In the genomic region with DNA sequence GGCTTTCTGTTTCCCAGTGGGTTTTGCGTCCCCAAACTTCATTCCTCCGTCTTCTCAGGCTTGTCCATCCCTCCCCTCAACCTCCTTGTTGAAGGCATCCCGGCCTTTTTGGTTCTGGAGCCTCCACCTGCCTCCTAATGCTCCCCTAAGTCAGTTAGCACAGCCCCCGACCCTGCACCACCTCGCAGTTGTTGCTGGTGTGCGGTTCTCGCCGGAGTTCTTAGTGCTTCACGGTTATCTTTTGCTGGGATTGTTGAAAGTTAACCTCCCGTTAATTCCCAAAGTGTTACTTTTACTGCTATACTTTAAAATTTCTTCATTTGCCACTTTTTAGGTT, we compare ENCODE assay signal across 9 cellular contexts. TPM values are rescaled to one million over a fixed set of nuclear protein-coding genes. Genes with fewer than 3 reads are reported as not detected.
DNase-seq lines count a peak whose midpoint lies in the region; ATAC-seq, FAIRE-seq and TF ChIP-seq lines count a peak whose summit lies in the region.
"Had no signal": no experiment of that assay in that cellular context is flagged by ENCODE, and none has a peak within 500 bp of the region (broad histone marks: within the 10 kb centered on the region; RNA-seq: fewer than 3 reads in every experiment).

No MANE protein-coding gene starts in this region.

- H3K9me3 ChIP-seq in liver (ENCODE audit: control insufficient read depth in 4 of 4, low read length in 3 of 4) (no peaks in the 10 kb centered on the region), tibial nerve (no peaks in the 10 kb centered on the region)

- H3K4me1 ChIP-seq in liver (ENCODE audit: control insufficient read depth in 4 of 4, insufficient read depth in 4 of 4, low read length in 3 of 4), result peaks cover 7 to 21% (median 12%) of the 10 kb centered on the region in 4 donors
- H3K4me1 ChIP-seq in tibial nerve, result peaks cover 0 to 34% (median 4%) of the 10 kb centered on the region in 4 donors

- H3K36me3 ChIP-seq in liver (ENCODE audit: control insufficient read depth in 4 of 4, insufficient read depth in 3 of 4, low read depth in 1 of 4, low read length in 3 of 4), result no peaks in the 10 kb centered on the region
- H3K36me3 ChIP-seq in tibial nerve, result no peaks in the 10 kb centered on the region

- no peak for TF ChIP-seq RAD21 in liver (IDR thresholded peaks at IDR 0.05)

- H3K4me1 Mint-ChIP-seq in activated T-cell treated with anti-CD3 and anti-CD28 coated beads, Interleukin-2, amount 50 U/mL, for 4 hours (ENCODE audit: low read depth), result peaks cover 43% of the 10 kb centered on the region

- H3K27ac ChIP-seq in liver (ENCODE audit: low read depth in 1 of 2, low read length in 2 of 2), result peak overlapping the region; percentile 76 to 88
- peak overlapping the region; percentile 62 to 89 (median 86) for H3K27ac ChIP-seq in tibial nerve

- H3K9ac ChIP-seq in liver (ENCODE audit: low read depth in 1 of 2, low read length in 2 of 2), result peak overlapping the region; percentile 75

- H3K27me3 Mint-ChIP-seq in activated T-cell treated with anti-CD3 and anti-CD28 coated beads, Interleukin-2, amount 50 U/mL, for 4 hours (ENCODE audit: low read depth), result no peaks in the 10 kb centered on the region

- TF ChIP-seq POLR2A in tibial nerve (IDR thresholded peaks at IDR 0.05), result no peak

- DNase-seq in activated T-cell treated with anti-CD3 and anti-CD28 coated beads, Interleukin-2, amount 50 U/mL, for 4 hours, result no peak
- DNase-seq in activated T-cell treated with anti-CD3 and anti-CD28 coated beads, Interleukin-2, amount 50 U/mL, for 1 hour, result no peak
- DNase-seq in astrocyte of the cerebellum (ENCODE audit: low read depth), result no peak
- no peak for DNase-seq in tibial nerve (ENCODE audit: low spot score in 2 of 2)
- no peak for DNase-seq in SKM-1 (lab: John Stamatoyannopoulos, UW; ENCODE audit: unreplicated experiment)
- no peak for DNase-seq in HTR-8/SVneo (ENCODE audit: insufficient read length, low spot score)

- H3K4me3 Mint-ChIP-seq in activated T-cell treated with anti-CD3 and anti-CD28 coated beads, Interleukin-2, amount 50 U/mL, for 4 hours, result peak overlapping the region; percentile 96

- ATAC-seq in activated T-cell treated with anti-CD3 and anti-CD28 coated beads, Interleukin-2, amount 50 U/mL, for 4 hours, result peak; percentile 7 to 19
- peak; percentile 14 for ATAC-seq in HG03342 (IDR thresholded peaks at IDR 0.05; ENCODE audit: unreplicated experiment)

- no peak for FAIRE-seq in HTR-8/SVneo (lab: Jason Lieb, UNC)
- FAIRE-seq: endometrium had no signal

- H3K36me3 Mint-ChIP-seq in activated T-cell treated with anti-CD3 and anti-CD28 coated beads, Interleukin-2, amount 50 U/mL, for 4 hours (ENCODE audit: insufficient read depth), result peaks cover 21% of the 10 kb centered on the region

- TF ChIP-seq EP300 in tibial nerve (IDR thresholded peaks at IDR 0.05), result no peak

- H3K27me3 ChIP-seq in liver (ENCODE audit: control insufficient read depth in 4 of 4, insufficient read depth in 4 of 4, low read length in 3 of 4) (peaks cover 0 to 1% (median 0%) of the 10 kb centered on the region in 4 donors), tibial nerve (no peaks in the 10 kb centered on the region)

- no peak for TF ChIP-seq CTCF in astrocyte of the cerebellum (IDR thresholded peaks at IDR 0.05; ENCODE audit: low read depth, low read length, missing control alignments)
- no peak for TF ChIP-seq CTCF in liver (IDR thresholded peaks at IDR 0.05; ENCODE audit: low read depth, low read length, missing input control)
- TF ChIP-seq CTCF in tibial nerve (IDR thresholded peaks at IDR 0.05), result no peak

- WGBS in liver, result 4% methylated on average over 10 of the region's 10 CpGs
- 3 to 4% methylated on average over 10 of the region's 10 CpGs for WGBS in tibial nerve, 2 donors

- in situ Hi-C loops in astrocyte of the cerebellum (cut with HindIII; ENCODE audit: low sequenced_read_pairs), result no loop called here

- H3K4me3 ChIP-seq in astrocyte of the cerebellum (ENCODE audit: low read depth, low read length), result peak overlapping the region; percentile 95
- peak overlapping the region; percentile 74 to 94 (median 82) for H3K4me3 ChIP-seq in liver (ENCODE audit: low read depth in 1 of 3, low read length in 3 of 3)
- H3K4me3 ChIP-seq in tibial nerve, result peak overlapping the region; percentile 70 to 96 (median 78)

- no peaks in the 10 kb centered on the region for H3K9me3 Mint-ChIP-seq in activated T-cell treated with anti-CD3 and anti-CD28 coated beads, Interleukin-2, amount 50 U/mL, for 4 hours

TF ChIP-seq in liver, 16 proteins besides CTCF, POLR2A, EP300 and RAD21:
- TF ChIP-seq FOXA2 (IDR thresholded peaks at IDR 0.05) (no peak), GABPA (IDR thresholded peaks at IDR 0.05 in 1 of 2, conservative IDR thresholded peaks at IDR 0.05 in 1 of 2) (no peak), RXRA (IDR thresholded peaks at IDR 0.05) (no peak), FOXA1 (IDR thresholded peaks at IDR 0.05) (no peak), JUND (IDR thresholded peaks at IDR 0.05) (no peak), YY1 (IDR thresholded peaks at IDR 0.05) (no peak), REST (IDR thresholded peaks at IDR 0.05) (no peak)
- TF ChIP-seq, protein P1, sequence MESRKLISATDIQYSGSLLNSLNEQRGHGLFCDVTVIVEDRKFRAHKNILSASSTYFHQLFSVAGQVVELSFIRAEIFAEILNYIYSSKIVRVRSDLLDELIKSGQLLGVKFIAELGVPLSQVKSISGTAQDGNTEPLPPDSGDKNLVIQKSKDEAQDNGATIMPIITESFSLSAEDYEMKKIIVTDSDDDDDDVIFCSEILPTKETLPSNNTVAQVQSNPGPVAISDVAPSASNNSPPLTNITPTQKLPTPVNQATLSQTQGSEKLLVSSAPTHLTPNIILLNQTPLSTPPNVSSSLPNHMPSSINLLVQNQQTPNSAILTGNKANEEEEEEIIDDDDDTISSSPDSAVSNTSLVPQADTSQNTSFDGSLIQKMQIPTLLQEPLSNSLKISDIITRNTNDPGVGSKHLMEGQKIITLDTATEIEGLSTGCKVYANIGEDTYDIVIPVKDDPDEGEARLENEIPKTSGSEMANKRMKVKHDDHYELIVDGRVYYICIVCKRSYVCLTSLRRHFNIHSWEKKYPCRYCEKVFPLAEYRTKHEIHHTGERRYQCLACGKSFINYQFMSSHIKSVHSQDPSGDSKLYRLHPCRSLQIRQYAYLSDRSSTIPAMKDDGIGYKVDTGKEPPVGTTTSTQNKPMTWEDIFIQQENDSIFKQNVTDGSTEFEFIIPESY (IDR thresholded peaks at IDR 0.05), result no peak

RNA-seq across cellular contexts. Expression of gene UBLCP1, which starts 0.4 kb away (rescaled TPM):
- total RNA-seq in activated T-cell treated with anti-CD3 and anti-CD28 coated beads, Interleukin-2, amount 50 U/mL, for 4 hours, result 10 to 100 TPM; 39.7 to 43.9 (median 42.7) TPM
- total RNA-seq in liver (1 to 10 TPM; 6.1 to 9.5 TPM), tibial nerve (10 to 100 TPM; 12.4 to 30.1 (median 21.4) TPM)
- 1 to 10 TPM; 6.7 to 8.4 TPM for polyA plus RNA-seq in liver

RNA-seq across cellular contexts. Expression of gene RNF145, which starts 54.2 kb away (rescaled TPM):
- total RNA-seq in activated T-cell treated with anti-CD3 and anti-CD28 coated beads, Interleukin-2, amount 50 U/mL, for 4 hours, result 100 to 1,000 TPM in 2 of 3 donors, 10 to 100 TPM in 1; 95.7 to 109 (median 101) TPM
- total RNA-seq in liver (10 to 100 TPM; 13.0 to 34.6 TPM), tibial nerve (10 to 100 TPM; 40.2 to 65.1 (median 50.4) TPM)
- 10 to 100 TPM in 1 of 2 donors, 1 to 10 TPM in 1; 2.9 to 10.5 TPM for polyA plus RNA-seq in liver
